In genomic region chr18:7789853-7790552, GRCh38 we compare ENCODE assay signal across 8 cellular contexts.
A peak's percentile ranks its signal among the peaks of the same experiment; 100 is the strongest.
DNase-seq lines count a peak whose midpoint lies in the region; ATAC-seq, FAIRE-seq and TF ChIP-seq lines count a peak whose summit lies in the region.

No MANE protein-coding gene starts in this region.

- TF ChIP-seq CTCF in D721Med (IDR thresholded peaks at IDR 0.05; ENCODE audit: insufficient read depth, missing control alignments) (peak; percentile 47), body of pancreas (IDR thresholded peaks at IDR 0.05) (peak; percentile 25 to 64 (median 47))

- H3K27ac Mint-ChIP-seq in activated CD4-positive, alpha-beta T cell treated with anti-CD3 and anti-CD28 coated beads, Interleukin-2, amount 10 ng/mL, durations not matched to agents 24 days and 14 days: no peak overlapping the region

- DNase-seq in D721Med (ENCODE audit: insufficient read length, low spot score): peak; percentile 28
- peak; percentile 57 for DNase-seq in M059J (ENCODE audit: low read depth)
- peak in 3 of 4 donors; percentile 21 to 45 (median 23) for DNase-seq in body of pancreas
- DNase-seq in left kidney (ENCODE audit: low read depth, low spot score): peak; percentile 76
- no peak for DNase-seq in T1000 (lab: John Stamatoyannopoulos, UW)
- DNase-seq in GM19238 (ENCODE audit: insufficient read length, low spot score): no peak
- DNase-seq in activated CD4-positive, alpha-beta T cell treated with anti-CD3 and anti-CD28 coated beads, Interleukin-2, amount 10 ng/mL, durations not matched to agents 24 days and 14 days: no peak

- H3K4me3 ChIP-seq in body of pancreas: no peak overlapping the region

- no peak for TF ChIP-seq POLR2A in body of pancreas (IDR thresholded peaks at IDR 0.05)

- H3K36me3 Mint-ChIP-seq in activated CD4-positive, alpha-beta T cell treated with anti-CD3 and anti-CD28 coated beads, Interleukin-2, amount 10 ng/mL, durations not matched to agents 24 days and 14 days (ENCODE audit: low read depth): no peaks in the 10 kb centered on the region

- ATAC-seq in body of pancreas (peak; percentile 71), GM18868 (IDR thresholded peaks at IDR 0.05; ENCODE audit: unreplicated experiment) (no peak)

- peak; percentile 83 for FAIRE-seq in D721Med (lab: Jason Lieb, UNC)

- intact Hi-C loops in body of pancreas (cut with DNase I): no loop called here
- intact Hi-C loops in activated CD4-positive, alpha-beta T cell treated with anti-CD3 and anti-CD28 coated beads, Interleukin-2, amount 10 ng/mL, durations not matched to agents 24 days and 14 days (cut with micrococcal nuclease): no loop called here

- H3K27me3 Mint-ChIP-seq in activated CD4-positive, alpha-beta T cell treated with anti-CD3 and anti-CD28 coated beads, Interleukin-2, amount 10 ng/mL, durations not matched to agents 24 days and 14 days: no peaks in the 10 kb centered on the region

- H3K4me3 Mint-ChIP-seq in activated CD4-positive, alpha-beta T cell treated with anti-CD3 and anti-CD28 coated beads, Interleukin-2, amount 10 ng/mL, durations not matched to agents 24 days and 14 days: no peak overlapping the region

- H3K36me3 ChIP-seq in body of pancreas (replicated peaks in 1 of 2; ENCODE audit: insufficient read depth in 1 of 2, low read depth in 2 of 2): no peaks in the 10 kb centered on the region

- no peak overlapping the region for H3K27ac ChIP-seq in body of pancreas

- H3K9me3 ChIP-seq in body of pancreas: no peaks in the 10 kb centered on the region

- H3K4me1 Mint-ChIP-seq in activated CD4-positive, alpha-beta T cell treated with anti-CD3 and anti-CD28 coated beads, Interleukin-2, amount 10 ng/mL, durations not matched to agents 24 days and 14 days: no peaks in the 10 kb centered on the region

- no peaks in the 10 kb centered on the region for H3K27me3 ChIP-seq in body of pancreas

- WGBS in body of pancreas, 2 donors: 58 to 66% methylated on average over 5 of the region's 5 CpGs

- peaks cover 4% of the 10 kb centered on the region for H3K9me3 Mint-ChIP-seq in activated CD4-positive, alpha-beta T cell treated with anti-CD3 and anti-CD28 coated beads, Interleukin-2, amount 10 ng/mL, durations not matched to agents 24 days and 14 days

- peaks cover 5% of the 10 kb centered on the region for H3K4me1 ChIP-seq in body of pancreas

Comparison
In these comparisons a context has a peak if more than half of its experiments do, and no peak if none do; other contexts are left out.
1. DNase-seq: peak in D721Med (single experiment), M059J (single experiment), body of pancreas (3 of 4) and left kidney (single experiment); none in T1000 (single experiment), GM19238 (single experiment) and activated CD4-positive, alpha-beta T cell treated with anti-CD3 and anti-CD28 coated beads, Interleukin-2, amount 10 ng/mL, durations not matched to agents 24 days and 14 days (single experiment).